Comparison of ENCODE assay signal across 9 cellular contexts in the genomic region with DNA sequence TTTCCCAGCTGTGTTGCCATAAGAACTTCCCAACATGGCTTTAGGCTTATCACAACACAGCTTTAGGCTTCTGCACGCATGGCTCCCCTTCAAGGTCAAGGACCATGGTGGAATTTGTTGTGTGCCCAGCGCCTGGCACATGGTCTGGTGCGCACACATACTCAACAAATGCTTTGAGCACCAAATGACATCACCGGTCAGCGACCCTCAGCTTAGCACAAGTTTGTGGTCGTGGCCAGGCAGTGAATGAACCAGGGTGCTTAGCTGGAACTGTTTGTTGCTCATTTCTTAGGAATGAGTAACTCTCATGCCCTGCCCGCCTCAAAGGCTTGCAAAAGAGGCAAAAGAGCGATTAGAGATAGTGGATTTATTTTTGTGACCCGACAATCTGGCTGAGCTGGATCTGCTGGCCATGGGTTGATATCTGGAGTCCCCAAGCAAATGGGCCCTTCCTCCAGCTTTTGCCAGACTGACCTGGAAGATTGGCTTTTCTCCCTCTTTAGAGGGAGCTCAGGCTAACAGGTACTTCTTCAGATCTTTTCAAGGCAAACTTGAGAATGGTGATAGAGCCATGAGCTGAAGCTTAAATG. TPM values are rescaled to one million over a fixed set of nuclear protein-coding genes. Genes with fewer than 3 reads are reported as not detected.
DNase-seq lines count a peak whose midpoint lies in the region; ATAC-seq and TF ChIP-seq lines count a peak whose summit lies in the region.
"Had no signal": no experiment of that assay in that cellular context is flagged by ENCODE, and none has a peak within 500 bp of the region (broad histone marks: within the 10 kb centered on the region; RNA-seq: fewer than 3 reads in every experiment).

No MANE protein-coding gene starts in this region.

- H3K27ac ChIP-seq in heart left ventricle: peak overlapping the region in 5 of 12 donors; percentile 3 to 58 (median 9)
- peak overlapping the region; percentile 23 to 57 for H3K27ac ChIP-seq in uterus
- peak overlapping the region in 1 of 4 donors; percentile 23 for H3K27ac ChIP-seq in esophagus squamous epithelium
- H3K27ac ChIP-seq in colonic mucosa: no peak overlapping the region
- H3K27ac ChIP-seq: upper lobe of left lung had no signal

- ATAC-seq in Right ventricle myocardium inferior: peak; percentile 15
- ATAC-seq in heart left ventricle: no peak
- ATAC-seq in GM21381 (IDR thresholded peaks at IDR 0.05; ENCODE audit: unreplicated experiment): no peak

- WGBS in heart left ventricle, 4 donors: 58 to 76% (median 73%) methylated on average over 7 to 9 of the region's 9 CpGs
- 75 to 89% methylated on average over 7 to 9 of the region's 9 CpGs for WGBS in esophagus squamous epithelium, 2 donors

- H3K36me3 ChIP-seq in heart left ventricle: peaks cover 0 to 2% (median 0%) of the 10 kb centered on the region in 9 donors
- H3K36me3 ChIP-seq in uterus: no peaks in the 10 kb centered on the region
- H3K36me3 ChIP-seq in esophagus squamous epithelium: peaks cover 0 to 15% (median 0%) of the 10 kb centered on the region in 3 donors
- no peaks in the 10 kb centered on the region for H3K36me3 ChIP-seq in colonic mucosa
- H3K36me3 ChIP-seq: upper lobe of left lung had no signal

- DNase-seq in Right ventricle myocardium inferior (ENCODE audit: missing footprints): no peak
- no peak for DNase-seq in heart left ventricle
- DNase-seq in astrocyte of the hippocampus (ENCODE audit: low read depth, low spot score): peak; percentile 97
- DNase-seq in islet precursor cell: peak; percentile 93
- no peak for DNase-seq in uterus
- no peak for DNase-seq in esophagus squamous epithelium (lab: John Stamatoyannopoulos, UW)
- no peak for DNase-seq in colonic mucosa

- no peak overlapping the region for H3K9ac ChIP-seq in colonic mucosa (ENCODE audit: low read depth in 2 of 2, low read length in 2 of 2)

- peaks cover 0 to 46% (median 33%) of the 10 kb centered on the region in 12 donors for H3K4me1 ChIP-seq in heart left ventricle
- H3K4me1 ChIP-seq in uterus: peaks cover 3 to 7% of the 10 kb centered on the region in 2 donors
- H3K4me1 ChIP-seq in esophagus squamous epithelium: peaks cover 13 to 45% (median 26%) of the 10 kb centered on the region in 3 donors
- peaks cover 2% of the 10 kb centered on the region for H3K4me1 ChIP-seq in colonic mucosa

- no peak overlapping the region for H3K4me3 ChIP-seq in heart left ventricle
- no peak overlapping the region for H3K4me3 ChIP-seq in uterus
- H3K4me3 ChIP-seq in esophagus squamous epithelium: no peak overlapping the region
- no peak overlapping the region for H3K4me3 ChIP-seq in colonic mucosa
- H3K4me3 ChIP-seq: upper lobe of left lung had no signal

- TF ChIP-seq CTCF in heart left ventricle (IDR thresholded peaks at IDR 0.05) (no peak), uterus (IDR thresholded peaks at IDR 0.05) (no peak), esophagus squamous epithelium (IDR thresholded peaks at IDR 0.05) (no peak), colonic mucosa (IDR thresholded peaks at IDR 0.05) (no peak)

- TF ChIP-seq POLR2A in heart left ventricle (IDR thresholded peaks at IDR 0.05) (no peak), uterus (IDR thresholded peaks at IDR 0.05) (no peak), esophagus squamous epithelium (IDR thresholded peaks at IDR 0.05) (no peak)

- H3K9me3 ChIP-seq in heart left ventricle: no peaks in the 10 kb centered on the region
- no peaks in the 10 kb centered on the region for H3K9me3 ChIP-seq in uterus
- H3K9me3 ChIP-seq in esophagus squamous epithelium: no peaks in the 10 kb centered on the region
- H3K9me3 ChIP-seq in colonic mucosa: no peaks in the 10 kb centered on the region
- H3K9me3 ChIP-seq: upper lobe of left lung had no signal

- H3K27me3 ChIP-seq in heart left ventricle: no peaks in the 10 kb centered on the region
- no peaks in the 10 kb centered on the region for H3K27me3 ChIP-seq in uterus
- H3K27me3 ChIP-seq in esophagus squamous epithelium: no peaks in the 10 kb centered on the region
- H3K27me3 ChIP-seq in colonic mucosa: no peaks in the 10 kb centered on the region
- H3K27me3 ChIP-seq: upper lobe of left lung had no signal

- intact Hi-C loops in Right ventricle myocardium inferior (cut with DNase I): loop anchor here (5.0 kb wide), 3 partner anchors 40 to 1320 kb away; a partner anchor contains a TSS
- intact Hi-C loops in heart left ventricle (cut with DNase I): loop anchor here in 6 of 10 donors (2.0 to 10.0 kb wide), 8 partner anchors 59 to 1320 kb away; a partner anchor contains a TSS
- intact Hi-C loops in uterus (cut with DNase I; ENCODE audit: low total_unique reads): no loop called here
- intact Hi-C loops in esophagus squamous epithelium (cut with DNase I): no loop called here
- intact Hi-C loops in colonic mucosa (cut with DNase I): no loop called here

RNA-seq across cellular contexts. Expression of a gene that starts 58.9 kb away (rescaled TPM):
- total RNA-seq in Right ventricle myocardium inferior: 18.7 TPM
- 10 to 100 TPM; 24.3 to 61.6 (median 28.5) TPM for total RNA-seq in heart left ventricle
- polyA plus RNA-seq in heart left ventricle: 10 to 100 TPM; 13.8 to 45.8 TPM
- 10 to 100 TPM; 38.2 to 83.9 (median 50.0) TPM for total RNA-seq in uterus
- 10 to 100 TPM; 15.7 to 35.5 (median 29.5) TPM for total RNA-seq in esophagus squamous epithelium
- total RNA-seq in colonic mucosa: 100 to 1,000 TPM; 106 to 133 TPM

Comparison
In these comparisons a context has a peak if more than half of its experiments do, and no peak if none do; other contexts are left out.
1. DNase-seq: peak in astrocyte of the hippocampus (single experiment) and islet precursor cell (single experiment); none in Right ventricle myocardium inferior (single experiment), heart left ventricle (0 of 5), uterus (0 of 2), esophagus squamous epithelium (single experiment) and colonic mucosa (single experiment).
2. intact Hi-C loops: an anchor here in Right ventricle myocardium inferior (5.0 kb wide) and heart left ventricle (2.0 to 10.0 kb wide); none called in uterus, esophagus squamous epithelium and colonic mucosa.